Comparison of ENCODE assay signal across 27 cellular contexts in genomic region chr20:23870461-23870860, GRCh38. TPM values are rescaled to one million over a fixed set of nuclear protein-coding genes. Genes with fewer than 3 reads are reported as not detected.
"Had no signal": no experiment of that assay in that cellular context is flagged by ENCODE, and none has a peak within 500 bp of the region (broad histone marks: within the 10 kb centered on the region; RNA-seq: fewer than 3 reads in every experiment).

No MANE protein-coding gene starts in this region.

- H3K36me3 Mint-ChIP-seq: naive B cell, neural progenitor cell had no signal

- H3K36me3 ChIP-seq: heart left ventricle, neural progenitor cell, right atrium auricular region, thyroid gland, upper lobe of right lung had no signal

- DNase-seq: activated CD4-positive, alpha-beta T cell treated with anti-CD3 and anti-CD28 coated beads, Interleukin-2, amount 50 U/mL, for 1 hour; activated CD4-positive, CD25-positive, alpha-beta regulatory T cell; activated CD8-positive, alpha-beta T cell treated with anti-CD3 and anti-CD28 coated beads, Interleukin-2, amount 10 ng/mL, durations not matched to agents 7 days and 5 days; activated gamma-delta T cell; activated naive CD4-positive, alpha-beta T cell treated with anti-CD3 and anti-CD28 coated beads, Interleukin-2, amount 50 U/mL, for 16 hours; activated naive CD8-positive, alpha-beta T cell treated with anti-CD3 and anti-CD28 coated beads, Interleukin-2, amount 50 U/mL, for 24 hours; cerebellar nuclear complex; heart left ventricle; left colon; naive B cell; psoas muscle; stimulated activated CD4-positive, alpha-beta T cell treated with anti-CD3 and anti-CD28 coated beads, Interleukin-4, amount 100 ng/mL, for 24 hours; stimulated activated naive CD4-positive, alpha-beta T cell treated with Interleukin-2 at 50 U/mL for 16 hours; T-helper 17 cell; thyroid gland; upper lobe of right lung had no signal

- H3K27ac ChIP-seq: coronary artery, epithelial cell of prostate, heart left ventricle, neural progenitor cell, psoas muscle, right atrium auricular region, thyroid gland, upper lobe of right lung had no signal

- H3K27ac Mint-ChIP-seq: activated CD8-positive, alpha-beta T cell treated with anti-CD3 and anti-CD28 coated beads, Interleukin-2, amount 10 ng/mL, durations not matched to agents 7 days and 5 days; activated naive CD8-positive, alpha-beta T cell treated with anti-CD3 and anti-CD28 coated beads, Interleukin-2, amount 50 U/mL, for 24 hours; activated T-helper 1 cell treated with anti-CD3 and anti-CD28 coated beads, Interleukin-12 subunit alpha, Interleukin-12 subunit beta, Interleukin-2, Interleukin-4 antibody, amounts not matched to agents 30 ng/mL and 10 ng/mL and 1 ng/mL, durations not matched to agents 14 hours and 24 hours and 36 hours; naive B cell; neural progenitor cell; T-helper 17 cell had no signal

- H3K4me3 Mint-ChIP-seq: activated CD8-positive, alpha-beta T cell treated with anti-CD3 and anti-CD28 coated beads, Interleukin-2, amount 10 ng/mL, durations not matched to agents 7 days and 5 days; activated naive CD8-positive, alpha-beta T cell treated with anti-CD3 and anti-CD28 coated beads, Interleukin-2, amount 50 U/mL, for 24 hours; activated T-helper 1 cell treated with anti-CD3 and anti-CD28 coated beads, Interleukin-12 subunit alpha, Interleukin-12 subunit beta, Interleukin-2, Interleukin-4 antibody, amounts not matched to agents 30 ng/mL and 10 ng/mL and 1 ng/mL, durations not matched to agents 14 hours and 24 hours and 36 hours; naive B cell; neural progenitor cell; T-helper 17 cell had no signal

- H3K27me3 Mint-ChIP-seq: activated naive CD8-positive, alpha-beta T cell treated with anti-CD3 and anti-CD28 coated beads, Interleukin-2, amount 50 U/mL, for 24 hours had no signal

- H3K4me1 ChIP-seq: heart left ventricle, psoas muscle, right atrium auricular region, thyroid gland, upper lobe of right lung had no signal

- H3K9me3 ChIP-seq: heart left ventricle, psoas muscle, right atrium auricular region, thyroid gland, upper lobe of right lung had no signal

- ATAC-seq: activated CD8-positive, alpha-beta T cell treated with anti-CD3 and anti-CD28 coated beads, Interleukin-2, amount 10 ng/mL, durations not matched to agents 7 days and 5 days; activated naive CD8-positive, alpha-beta T cell treated with anti-CD3 and anti-CD28 coated beads, Interleukin-2, amount 50 U/mL, for 24 hours; heart left ventricle; left colon; psoas muscle; T-helper 17 cell; upper lobe of right lung had no signal

- H3K27me3 ChIP-seq: neural progenitor cell, thyroid gland had no signal

- H3K9me3 Mint-ChIP-seq: activated naive CD8-positive, alpha-beta T cell treated with anti-CD3 and anti-CD28 coated beads, Interleukin-2, amount 50 U/mL, for 24 hours; activated T-helper 1 cell treated with anti-CD3 and anti-CD28 coated beads, Interleukin-12 subunit alpha, Interleukin-12 subunit beta, Interleukin-2, Interleukin-4 antibody, amounts not matched to agents 30 ng/mL and 10 ng/mL and 1 ng/mL, durations not matched to agents 14 hours and 24 hours and 36 hours; neural progenitor cell had no signal

- H3K4me3 ChIP-seq: coronary artery, heart left ventricle, neural progenitor cell, psoas muscle, right atrium auricular region, thyroid gland, upper lobe of right lung had no signal

- H3K9ac ChIP-seq: neural progenitor cell had no signal

RNA-seq across cellular contexts. Expression of gene CST5, which starts 9.1 kb away (rescaled TPM):
- total RNA-seq: activated CD8-positive, alpha-beta T cell treated with anti-CD3 and anti-CD28 coated beads, Interleukin-2, amount 10 ng/mL, durations not matched to agents 7 days and 5 days; activated T-helper 1 cell treated with anti-CD3 and anti-CD28 coated beads, Interleukin-12 subunit alpha, Interleukin-12 subunit beta, Interleukin-2, Interleukin-4 antibody, amounts not matched to agents 30 ng/mL and 10 ng/mL and 1 ng/mL, durations not matched to agents 14 hours and 24 hours and 36 hours; fibroblast of villous mesenchyme; heart left ventricle; left colon; lower leg skin; mesenteric fat pad; mucosa of gallbladder; osteocyte; psoas muscle; right atrium auricular region; T-helper 17 cell; thyroid gland had no signal
- polyA plus RNA-seq: heart left ventricle, keratinocyte, psoas muscle had no signal

RNA-seq across cellular contexts. Expression of gene CST2, which starts 43.9 kb away (rescaled TPM):
- total RNA-seq: activated CD8-positive, alpha-beta T cell treated with anti-CD3 and anti-CD28 coated beads, Interleukin-2, amount 10 ng/mL, durations not matched to agents 7 days and 5 days; activated T-helper 1 cell treated with anti-CD3 and anti-CD28 coated beads, Interleukin-12 subunit alpha, Interleukin-12 subunit beta, Interleukin-2, Interleukin-4 antibody, amounts not matched to agents 30 ng/mL and 10 ng/mL and 1 ng/mL, durations not matched to agents 14 hours and 24 hours and 36 hours; fibroblast of villous mesenchyme; left colon; lower leg skin; mesenteric fat pad; mucosa of gallbladder; osteocyte; psoas muscle; right atrium auricular region; T-helper 17 cell; thyroid gland; upper lobe of right lung had no signal
- polyA plus RNA-seq: heart left ventricle, keratinocyte, psoas muscle had no signal
